In the genomic region with DNA sequence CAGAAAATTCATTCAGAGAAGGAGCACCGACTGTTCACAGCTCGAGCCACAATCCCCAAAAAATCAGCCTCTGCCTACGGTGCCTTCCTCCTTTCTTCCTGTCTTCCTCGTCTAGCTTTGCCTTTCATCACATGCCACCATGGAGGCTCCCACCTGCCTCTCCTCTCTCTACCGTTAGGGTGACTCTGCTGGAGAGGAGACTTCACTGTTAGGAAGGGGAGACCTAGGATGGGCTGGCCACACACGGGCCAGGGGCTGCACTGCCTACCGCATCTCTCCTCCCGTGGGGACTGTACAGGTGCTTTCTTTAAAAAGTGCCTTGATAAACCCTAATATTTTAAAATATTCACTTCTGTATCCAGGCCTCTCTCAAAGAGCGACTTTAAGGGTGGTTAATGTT, we compare ENCODE assay signal across 24 cellular contexts.
DNase-seq lines count a peak whose midpoint lies in the region; ATAC-seq lines count a peak whose summit lies in the region.
"Had no signal": no experiment of that assay in that cellular context is flagged by ENCODE, and none has a peak within 500 bp of the region (broad histone marks: within the 10 kb centered on the region; RNA-seq: fewer than 3 reads in every experiment).

No MANE protein-coding gene starts in this region.

- peaks cover 0 to 20% (median 13%) of the 10 kb centered on the region in 11 experiments; a peak in 13 of 22 replicates for H3K9me3 ChIP-seq in BLaER1 treated with 17β-estradiol and CSF1 and Interleukin-3, amounts not matched to agents 10 nM and 100 nM (replicated peaks in 1 of 11)
- H3K9me3 ChIP-seq: neutrophil, sigmoid colon, upper lobe of right lung had no signal

- H3K4me1 ChIP-seq in BLaER1 treated with 17β-estradiol and CSF1 and Interleukin-3, amounts not matched to agents 10 nM and 100 nM: peaks cover 9 to 60% (median 49%) of the 10 kb centered on the region in 10 experiments
- H3K4me1 ChIP-seq: sigmoid colon, upper lobe of right lung had no signal

- no peak for ATAC-seq in activated CD4-positive, alpha-beta T cell treated with anti-CD3 and anti-CD28 coated beads for 36 hours
- peak; percentile 28 for ATAC-seq in central memory CD8-positive, alpha-beta T cell (replicated peaks; ENCODE audit: extremely low read depth, poor library complexity, severe bottlenecking)
- no peak for ATAC-seq in left cardiac atrium
- ATAC-seq: GM12878, upper lobe of right lung had no signal

- intact Hi-C loops in activated CD4-positive, alpha-beta T cell treated with anti-CD3 and anti-CD28 coated beads for 36 hours (cut with DNase I, micrococcal nuclease): loop anchor here in 1 of 2 experiments (5.0 to 10.0 kb wide), 2 partner anchors 190 to 1898 kb away; a partner anchor contains a TSS
- intact Hi-C loops in left cardiac atrium (cut with DNase I): no loop called here

- peaks cover 8% of the 10 kb centered on the region for H3K9me3 Mint-ChIP-seq in activated CD4-positive, alpha-beta T cell treated with anti-CD3 and anti-CD28 coated beads for 36 hours (ENCODE audit: low read depth)
- H3K9me3 Mint-ChIP-seq in central memory CD8-positive, alpha-beta T cell: no peaks in the 10 kb centered on the region

- H3K27ac Mint-ChIP-seq in activated CD4-positive, alpha-beta T cell treated with anti-CD3 and anti-CD28 coated beads for 36 hours: peak overlapping the region; percentile 99
- peak overlapping the region; percentile 78 for H3K27ac Mint-ChIP-seq in central memory CD8-positive, alpha-beta T cell (ENCODE audit: low read depth)
- H3K27ac Mint-ChIP-seq: progenitor cell of endocrine pancreas had no signal

- no peaks in the 10 kb centered on the region for H3K36me3 ChIP-seq in BLaER1 treated with 17β-estradiol and CSF1 and Interleukin-3, amounts not matched to agents 10 nM and 100 nM
- H3K36me3 ChIP-seq: neutrophil, sigmoid colon, upper lobe of right lung had no signal

- CTCF ChIA-PET in activated CD4-positive, alpha-beta T cell treated with anti-CD3 and anti-CD28 coated beads for 36 hours (lab: Charles Lee): interaction anchor here (1.1 to 2.4 kb wide), 2 partner anchors 61 to 189 kb away, joined by 3 to 8 read pairs; no protein-coding TSS in a partner anchor

- H3K4me2 ChIP-seq in BLaER1 treated with 17β-estradiol and CSF1 and Interleukin-3, amounts not matched to agents 10 nM and 100 nM: peak overlapping the region; percentile 44 to 94 (median 79)
- H3K4me2 ChIP-seq: PC-9 had no signal

- DNase-seq in activated CD4-positive, alpha-beta T cell treated with anti-CD3 and anti-CD28 coated beads for 36 hours: peak; percentile 27
- no peak for DNase-seq in activated CD4-positive, alpha-beta T cell treated with anti-CD3 and anti-CD28 coated beads, Interleukin-2, amount 50 U/mL, for 1 hour
- DNase-seq in SW480 (ENCODE audit: low spot score) (peak; percentile 7), left cardiac atrium (no peak), NCI-H774 (lab: John Stamatoyannopoulos, UW) (no peak), germinal center (ENCODE audit: low spot score) (no peak)
- no peak for DNase-seq in central memory CD8-positive, alpha-beta T cell (ENCODE audit: low spot score in 2 of 2)
- DNase-seq: activated gamma-delta T cell; AML-193; cerebellar nuclear complex; GOT3; head of caudate nucleus; kidney glomerular epithelial cell; NCI-H1436; NCI-H510A; NK-92 treated with Interleukin-12 subunit alpha and Interleukin-12 subunit beta, amount 100 ng/mL, for 24 hours; PC-9; Right ventricle myocardium superior; sigmoid colon; upper lobe of right lung had no signal

- H3K36me3 Mint-ChIP-seq in activated CD4-positive, alpha-beta T cell treated with anti-CD3 and anti-CD28 coated beads for 36 hours (ENCODE audit: low read depth): peaks cover 27% of the 10 kb centered on the region
- peaks cover 7% of the 10 kb centered on the region for H3K36me3 Mint-ChIP-seq in central memory CD8-positive, alpha-beta T cell (ENCODE audit: insufficient read depth)

- H3K27ac ChIP-seq in BLaER1 treated with 17β-estradiol and CSF1 and Interleukin-3, amounts not matched to agents 10 nM and 100 nM: peak overlapping the region in 2 of 11 experiments; percentile 37 to 51; a peak in 1 of 22 replicates
- H3K27ac ChIP-seq: neutrophil, PC-9, sigmoid colon, upper lobe of right lung had no signal

- H3K4me3 Mint-ChIP-seq in activated CD4-positive, alpha-beta T cell treated with anti-CD3 and anti-CD28 coated beads for 36 hours: peak overlapping the region; percentile 18
- peak overlapping the region; percentile 14 for H3K4me3 Mint-ChIP-seq in central memory CD8-positive, alpha-beta T cell

- peaks cover 92% of the 10 kb centered on the region for H3K4me1 Mint-ChIP-seq in activated CD4-positive, alpha-beta T cell treated with anti-CD3 and anti-CD28 coated beads for 36 hours
- peaks cover 79% of the 10 kb centered on the region for H3K4me1 Mint-ChIP-seq in central memory CD8-positive, alpha-beta T cell

- peak overlapping the region in 2 of 10 experiments; percentile 39 to 43; a peak in 2 of 20 replicates for H3K4me3 ChIP-seq in BLaER1 treated with 17β-estradiol and CSF1 and Interleukin-3, amounts not matched to agents 10 nM and 100 nM
- H3K4me3 ChIP-seq: GM12878, PC-9, sigmoid colon, upper lobe of right lung had no signal

- H3K9ac ChIP-seq in BLaER1 treated with 17β-estradiol and CSF1 and Interleukin-3, amounts not matched to agents 10 nM and 100 nM: peak overlapping the region in 1 of 11 experiments; percentile 12; a peak in 2 of 22 replicates

- H4K20me1 ChIP-seq in BLaER1 treated with 17β-estradiol and CSF1 and Interleukin-3, amounts not matched to agents 10 nM and 100 nM: no peaks in the 10 kb centered on the region

- peaks cover 0 to 5% (median 0%) of the 10 kb centered on the region in 11 experiments; a peak in 1 of 22 replicates for H3K27me3 ChIP-seq in BLaER1 treated with 17β-estradiol and CSF1 and Interleukin-3, amounts not matched to agents 10 nM and 100 nM
- H3K27me3 ChIP-seq: neutrophil, upper lobe of right lung had no signal

- H3K27me3 Mint-ChIP-seq in activated CD4-positive, alpha-beta T cell treated with anti-CD3 and anti-CD28 coated beads for 36 hours: no peaks in the 10 kb centered on the region
- H3K27me3 Mint-ChIP-seq in central memory CD8-positive, alpha-beta T cell: no peaks in the 10 kb centered on the region

- POLR2A ChIA-PET in activated CD4-positive, alpha-beta T cell treated with anti-CD3 and anti-CD28 coated beads for 36 hours (lab: Charles Lee): interaction anchor here (1.1 kb wide), 1 partner anchor 12 kb away, joined by 3 read pairs; no protein-coding TSS in a partner anchor

Comparison
In these comparisons a context has a peak if more than half of its experiments do, and no peak if none do; other contexts are left out.
1. DNase-seq: peak in activated CD4-positive, alpha-beta T cell treated with anti-CD3 and anti-CD28 coated beads for 36 hours (single experiment) and SW480 (single experiment); none in activated CD4-positive, alpha-beta T cell treated with anti-CD3 and anti-CD28 coated beads, Interleukin-2, amount 50 U/mL, for 1 hour (single experiment), central memory CD8-positive, alpha-beta T cell (0 of 2), left cardiac atrium (single experiment), NCI-H774 (single experiment) and germinal center (single experiment).